In the genomic region with DNA sequence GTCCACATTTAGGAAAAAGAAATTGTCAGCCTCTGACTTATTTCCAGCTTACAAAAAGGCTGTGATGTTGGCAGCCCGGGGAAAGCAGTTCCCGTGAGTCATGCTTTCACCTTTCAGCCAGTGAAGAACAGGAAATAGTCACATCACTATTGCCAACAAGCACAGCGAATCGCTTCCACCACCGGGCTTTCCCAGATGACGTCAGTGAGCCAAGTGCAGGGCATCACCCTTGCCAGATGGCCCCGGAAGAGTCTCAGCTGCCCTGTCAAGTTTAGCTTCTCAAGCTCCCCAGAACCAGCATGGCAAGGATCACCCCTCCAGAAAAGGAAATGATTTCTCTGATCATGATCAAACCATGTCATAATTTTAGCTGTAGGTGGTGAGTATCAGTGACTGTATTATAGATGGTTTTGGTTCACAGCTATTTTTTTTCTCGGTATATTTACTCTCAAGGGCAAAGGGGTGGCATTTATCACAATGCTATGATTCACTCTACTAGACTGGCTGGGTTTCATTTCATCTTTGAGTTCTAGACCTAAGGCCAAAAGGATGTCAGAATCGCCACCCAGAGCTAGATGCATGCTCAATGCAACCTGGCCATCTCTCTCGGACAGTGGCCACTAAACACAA, we compare ENCODE assay signal across 7 cellular contexts. TPM values are rescaled to one million over a fixed set of nuclear protein-coding genes. Genes with fewer than 3 reads are reported as not detected.
DNase-seq lines count a peak whose midpoint lies in the region; ATAC-seq and TF ChIP-seq lines count a peak whose summit lies in the region.

No MANE protein-coding gene starts in this region.

- TF ChIP-seq CTCF in choroid plexus epithelial cell (conservative IDR thresholded peaks at IDR 0.05; ENCODE audit: low read depth, low read length) (no peak), lower lobe of right lung (IDR thresholded peaks at IDR 0.05) (no peak)

- H3K4me1 ChIP-seq in lower lobe of right lung = peaks cover 18% of the 10 kb centered on the region

- intact Hi-C loops in lower lobe of right lung (cut with DNase I) = no loop called here

- DNase-seq in NCI-H2171 (lab: John Stamatoyannopoulos, UW) (peak; percentile 78), choroid plexus epithelial cell (ENCODE audit: low read depth) (peak; percentile 99), lower lobe of right lung (peak; percentile 88)
- peak; percentile 96 for DNase-seq in activated CD4-positive, alpha-beta T cell treated with anti-CD3 and anti-CD28 coated beads for 48 hours
- peak; percentile 86 for DNase-seq in stimulated activated CD8-positive, alpha-beta memory T cell treated with anti-CD3 and anti-CD28 coated beads, Interleukin-12 subunit alpha, Interleukin-12 subunit beta, amount 100 ng/mL, for 4 hours (ENCODE audit: low read depth)

- H3K4me3 ChIP-seq in choroid plexus epithelial cell (ENCODE audit: low read depth, low read length) = no peak overlapping the region
- no peak overlapping the region for H3K4me3 ChIP-seq in lower lobe of right lung

- H3K36me3 ChIP-seq in lower lobe of right lung = no peaks in the 10 kb centered on the region

- no peaks in the 10 kb centered on the region for H3K9me3 ChIP-seq in lower lobe of right lung

- H3K27ac ChIP-seq in lower lobe of right lung = peak overlapping the region; percentile 42

- ATAC-seq in GM18520 (IDR thresholded peaks at IDR 0.05; ENCODE audit: unreplicated experiment) (peak; percentile 92), HG02938 (IDR thresholded peaks at IDR 0.05; ENCODE audit: unreplicated experiment) (peak; percentile 97), lower lobe of right lung (peak; percentile 96)

- no peaks in the 10 kb centered on the region for H3K27me3 ChIP-seq in lower lobe of right lung (ENCODE audit: low read depth)

RNA-seq across cellular contexts. Expression of a gene that starts 32.9 kb away (rescaled TPM):
- 30.8 TPM for total RNA-seq in lower lobe of right lung
